Comparison of ENCODE assay signal across 8 cellular contexts in genomic region chr3:194879991-194880939, GRCh38.
A peak's percentile ranks its signal among the peaks of the same experiment; 100 is the strongest.
DNase-seq lines count a peak whose midpoint lies in the region; ATAC-seq and TF ChIP-seq lines count a peak whose summit lies in the region.

No MANE protein-coding gene starts in this region.

- H3K9me3 ChIP-seq in gastroesophageal sphincter (peaks cover 0 to 16% (median 0%) of the 10 kb centered on the region in 3 donors), gastrocnemius medialis (no peaks in the 10 kb centered on the region)

- in situ Hi-C loops in gastrocnemius medialis (cut with MboI; ENCODE audit: low sequenced_read_pairs in 4 of 4): no loop called here

- peaks cover 7 to 8% of the 10 kb centered on the region in 2 donors for H3K36me3 Mint-ChIP-seq in activated naive CD4-positive, alpha-beta T cell treated with anti-CD3 and anti-CD28 coated beads, Interleukin-2, amount 50 U/mL, for 72 hours

- DNase-seq in GM03348 (ENCODE audit: low spot score) (peak; percentile 85), NCI-H774 (lab: John Stamatoyannopoulos, UW) (peak; percentile 71), gastrocnemius medialis (peak in 1 of 2 donors; percentile 38), occipital lobe (lab: John Stamatoyannopoulos, UW) (no peak), inferior parietal cortex (ENCODE audit: extremely low spot score) (no peak)
- DNase-seq in activated naive CD4-positive, alpha-beta T cell treated with anti-CD3 and anti-CD28 coated beads, Interleukin-2, amount 50 U/mL, for 72 hours (ENCODE audit: low spot score in 2 of 2): no peak

- no peak for TF ChIP-seq CTCF in gastroesophageal sphincter (IDR thresholded peaks at IDR 0.05)
- TF ChIP-seq CTCF in gastrocnemius medialis (IDR thresholded peaks at IDR 0.05 in 4 of 5, conservative IDR thresholded peaks at IDR 0.05 in 1 of 5): no peak

- H3K27ac Mint-ChIP-seq in activated naive CD4-positive, alpha-beta T cell treated with anti-CD3 and anti-CD28 coated beads, Interleukin-2, amount 50 U/mL, for 72 hours: no peak overlapping the region

- TF ChIP-seq POLR2A in gastroesophageal sphincter (IDR thresholded peaks at IDR 0.05) (no peak), gastrocnemius medialis (IDR thresholded peaks at IDR 0.05) (no peak)

- TF ChIP-seq EP300 in gastroesophageal sphincter (IDR thresholded peaks at IDR 0.05): no peak

- H3K4me1 ChIP-seq in gastroesophageal sphincter (peaks cover 0 to 51% (median 12%) of the 10 kb centered on the region in 3 donors), gastrocnemius medialis (peaks cover 5 to 24% of the 10 kb centered on the region in 2 donors)

- no peaks in the 10 kb centered on the region for H3K36me3 ChIP-seq in gastroesophageal sphincter
- H3K36me3 ChIP-seq in gastrocnemius medialis: no peaks in the 10 kb centered on the region

- H3K4me3 ChIP-seq in gastroesophageal sphincter (no peak overlapping the region), gastrocnemius medialis (no peak overlapping the region)

- H3K27me3 ChIP-seq in gastroesophageal sphincter: no peaks in the 10 kb centered on the region
- H3K27me3 ChIP-seq in gastrocnemius medialis: no peaks in the 10 kb centered on the region

- WGBS in gastroesophageal sphincter (ENCODE audit: low coverage in 1 of 2), 2 donors: 0 to 55% methylated on average over 3 to 4 of the region's 12 CpGs

- H3K27ac ChIP-seq in gastroesophageal sphincter: peak overlapping the region in 3 of 4 donors; percentile 53 to 65 (median 55)
- H3K27ac ChIP-seq in gastrocnemius medialis: peak overlapping the region; percentile 56 to 71 (median 65)

- peaks cover 5 to 10% of the 10 kb centered on the region in 2 donors for H3K9me3 Mint-ChIP-seq in activated naive CD4-positive, alpha-beta T cell treated with anti-CD3 and anti-CD28 coated beads, Interleukin-2, amount 50 U/mL, for 72 hours

- ATAC-seq in gastroesophageal sphincter: peak; percentile 42
- peak in 1 of 2 donors; percentile 31 for ATAC-seq in gastrocnemius medialis
- no peak for ATAC-seq in GM18907 (IDR thresholded peaks at IDR 0.05; ENCODE audit: unreplicated experiment)
- ATAC-seq in activated naive CD4-positive, alpha-beta T cell treated with anti-CD3 and anti-CD28 coated beads, Interleukin-2, amount 50 U/mL, for 72 hours: no peak

- intact Hi-C loops in gastrocnemius medialis (cut with DNase I; ENCODE audit: low total_unique reads): no loop called here

Comparison
In these comparisons a context has a peak if more than half of its experiments do, and no peak if none do; other contexts are left out.
1. DNase-seq: peak in GM03348 (single experiment) and NCI-H774 (single experiment); none in occipital lobe (single experiment), activated naive CD4-positive, alpha-beta T cell treated with anti-CD3 and anti-CD28 coated beads, Interleukin-2, amount 50 U/mL, for 72 hours (0 of 2) and inferior parietal cortex (single experiment).